Comparison of ENCODE assay signal across 8 cellular contexts in genomic region chr16:81798311-81799137, GRCh38. TPM values are rescaled to one million over a fixed set of nuclear protein-coding genes. Genes with fewer than 3 reads are reported as not detected.
DNase-seq lines count a peak whose midpoint lies in the region; ATAC-seq, FAIRE-seq and TF ChIP-seq lines count a peak whose summit lies in the region.

No MANE protein-coding gene starts in this region.

- ATAC-seq in HG02884 (IDR thresholded peaks at IDR 0.05; ENCODE audit: unreplicated experiment): peak; percentile 49
- ATAC-seq in HepG2: peak; percentile 31; the same call in 1 of the 3 replicates

- CTCF ChIA-PET in mammary epithelial cell (lab: Charles Lee; ENCODE audit: low non-redundant PET): no interaction called here
- CTCF ChIA-PET in HepG2 (lab: Yijun Ruan, JAX; ENCODE audit: low intra/inter-chr PET ratio, low total read pairs): no interaction called here

- H3K36me3 ChIP-seq in breast epithelium: no peaks in the 10 kb centered on the region
- H3K36me3 ChIP-seq in mammary epithelial cell (ENCODE audit: insufficient read depth, low read length): no peaks in the 10 kb centered on the region
- H3K36me3 ChIP-seq in OCI-LY3 (replicated peaks; ENCODE audit: low read depth, low read length): peaks cover 39% of the 10 kb centered on the region
- no peaks in the 10 kb centered on the region for H3K36me3 ChIP-seq in HepG2 (replicated peaks in 1 of 2; ENCODE audit: control insufficient read depth in 1 of 2, insufficient read depth in 2 of 2, low read length in 2 of 2)
- no peaks in the 10 kb centered on the region for H3K36me3 ChIP-seq in WERI-Rb-1

- no peak for TF ChIP-seq RAD21 in HepG2 (CRISPR knock-in tag; IDR thresholded peaks at IDR 0.05)

- TF ChIP-seq EP300 in HepG2 (IDR thresholded peaks at IDR 0.05; ENCODE audit: low read depth in 2 of 2, low read length in 2 of 2): no peak
- no peak for TF ChIP-seq EP300 in HepG2 (CRISPR knock-in tag; IDR thresholded peaks at IDR 0.05; ENCODE audit: borderline replicate concordance)

- TF ChIP-seq CTCF in breast epithelium (IDR thresholded peaks at IDR 0.05) (no peak), mammary epithelial cell (conservative IDR thresholded peaks at IDR 0.05 in 1 of 2, IDR thresholded peaks at IDR 0.05 in 1 of 2; ENCODE audit: extremely low read depth in 1 of 2, insufficient read depth in 1 of 2, low read depth in 1 of 2, low read length in 2 of 2) (no peak), OCI-LY3 (IDR thresholded peaks at IDR 0.05; ENCODE audit: low read depth, low read length) (peak; percentile 32), HepG2 (CRISPR knock-in tag; IDR thresholded peaks at IDR 0.05) (no peak), WERI-Rb-1 (IDR thresholded peaks at IDR 0.05; ENCODE audit: low read depth, low read length) (no peak)

- no peak for FAIRE-seq in HepG2 (lab: Jason Lieb, UNC)

- BruUV-seq in mammary epithelial cell (replicated peaks; lab: Mats Ljungman, UMichigan): no TSS peak
- BruUV-seq in HepG2 (replicated peaks; lab: Mats Ljungman, UMichigan): no TSS peak

- no peaks in the 10 kb centered on the region for H3K4me1 ChIP-seq in breast epithelium
- peaks cover 16% of the 10 kb centered on the region for H3K4me1 ChIP-seq in mammary epithelial cell (ENCODE audit: insufficient read depth, low read length)
- H3K4me1 ChIP-seq in OCI-LY3 (ENCODE audit: low read length): peaks cover 60% of the 10 kb centered on the region
- no peaks in the 10 kb centered on the region for H3K4me1 ChIP-seq in HepG2 (ENCODE audit: insufficient read depth, low read length)

- H3K4me2 ChIP-seq in mammary epithelial cell (ENCODE audit: insufficient read depth, low read depth, low read length) (no peak overlapping the region), OCI-LY3 (ENCODE audit: low read length) (peak overlapping the region; percentile 86), HepG2 (ENCODE audit: low read depth, low read length) (no peak overlapping the region)

- no peaks in the 10 kb centered on the region for H4K20me1 ChIP-seq in mammary epithelial cell (ENCODE audit: insufficient read depth, low read length)
- H4K20me1 ChIP-seq in OCI-LY3 (ENCODE audit: insufficient read depth, low read length): peaks cover 20% of the 10 kb centered on the region
- no peaks in the 10 kb centered on the region for H4K20me1 ChIP-seq in HepG2 (ENCODE audit: insufficient read depth, low read length)

- no peak for DNase-seq in breast epithelium (ENCODE audit: low spot score in 2 of 2)
- DNase-seq in mammary epithelial cell: no peak
- DNase-seq in HepG2 (ENCODE audit: low spot score): no peak
- DNase-seq in DMS153 treated with DMSO at 0.1 percent for 48 hours (lab: John Stamatoyannopoulos, UW; ENCODE audit: unreplicated experiment): no peak
- DNase-seq in HuH-7 (ENCODE audit: low spot score): no peak
- no peak for DNase-seq in WERI-Rb-1

- H3K9me3 ChIP-seq in breast epithelium (no peaks in the 10 kb centered on the region), mammary epithelial cell (replicated peaks; ENCODE audit: insufficient read depth, low read length) (no peaks in the 10 kb centered on the region), OCI-LY3 (ENCODE audit: insufficient read depth, low read length) (no peaks in the 10 kb centered on the region), HepG2 (ENCODE audit: low read length) (no peaks in the 10 kb centered on the region), WERI-Rb-1 (ENCODE audit: severe bottlenecking) (no peaks in the 10 kb centered on the region)

- H2AFZ ChIP-seq in mammary epithelial cell (ENCODE audit: low read depth, low read length) (no peak overlapping the region), OCI-LY3 (ENCODE audit: low read depth, low read length) (no peak overlapping the region), HepG2 (ENCODE audit: low read length) (no peak overlapping the region)

- H3K27me3 ChIP-seq in breast epithelium (no peaks in the 10 kb centered on the region), mammary epithelial cell (ENCODE audit: insufficient read depth, low read length) (no peaks in the 10 kb centered on the region), OCI-LY3 (ENCODE audit: low read depth, low read length) (no peaks in the 10 kb centered on the region), HepG2 (ENCODE audit: control insufficient read depth in 1 of 2, insufficient read depth in 2 of 2, low read length in 2 of 2) (peaks cover 0 to 12% of the 10 kb centered on the region in 2 experiments; a peak in 2 of 5 replicates), WERI-Rb-1 (ENCODE audit: insufficient read depth, low read depth, severe bottlenecking) (no peaks in the 10 kb centered on the region)

- dilution Hi-C loops in mammary epithelial cell (cut with HindIII; ENCODE audit: low sequenced_read_pairs): no loop called here

- TF ChIP-seq POLR2A in breast epithelium (IDR thresholded peaks at IDR 0.05) (no peak), HepG2 (IDR thresholded peaks at IDR 0.05; ENCODE audit: insufficient read depth in 1 of 2, low read depth in 2 of 2, low read length in 2 of 2) (no peak)

- POLR2A ChIA-PET in HepG2 (lab: Yijun Ruan, JAX): no interaction called here

- peak overlapping the region; percentile 62 to 70 for H3K27ac ChIP-seq in breast epithelium
- H3K27ac ChIP-seq in mammary epithelial cell (ENCODE audit: insufficient read depth, low read depth, low read length): no peak overlapping the region
- H3K27ac ChIP-seq in OCI-LY3 (ENCODE audit: low read length): peak overlapping the region; percentile 100
- no peak overlapping the region for H3K27ac ChIP-seq in HepG2 (ENCODE audit: extremely low read length, insufficient read depth, low read length)
- no peak overlapping the region for H3K27ac ChIP-seq in WERI-Rb-1

- intact Hi-C loops in breast epithelium (cut with DNase I; ENCODE audit: low total_unique reads) (no loop called here), mammary epithelial cell (cut with micrococcal nuclease) (no loop called here), HepG2 (cut with micrococcal nuclease; ENCODE audit: unreplicated experiment) (no loop called here)

- WGBS in mammary epithelial cell (ENCODE audit: low coverage, missing lambda C conversion rate): 54% methylated on average over 12 of the region's 14 CpGs
- 47% methylated on average over 14 of the region's 14 CpGs for WGBS in HepG2 (ENCODE audit: low lambda C conversion rate)

- H3K4me3 ChIP-seq in breast epithelium (no peak overlapping the region), mammary epithelial cell (replicated peaks in 1 of 3; ENCODE audit: insufficient read depth in 1 of 3, low read depth in 2 of 3, low read length in 3 of 3) (no peak overlapping the region), OCI-LY3 (ENCODE audit: low read length) (peak overlapping the region; percentile 65), HepG2 (replicated peaks in 1 of 3; ENCODE audit: insufficient read depth in 1 of 3, low read depth in 2 of 3, low read length in 3 of 3) (no peak overlapping the region), WERI-Rb-1 (ENCODE audit: low read depth, low read length) (no peak overlapping the region)

- in situ Hi-C loops in mammary epithelial cell (cut with MboI; ENCODE audit: low sequenced_read_pairs in 2 of 2) (no loop called here), HepG2 (cut with HindIII; ENCODE audit: extremely low pct_ligation_motif_present, low pct_unique_long_range_greater_than_20kb) (no loop called here)

- H3K79me2 ChIP-seq in mammary epithelial cell (ENCODE audit: insufficient read depth, low read length) (no peaks in the 10 kb centered on the region), OCI-LY3 (ENCODE audit: low read length) (peaks cover 86% of the 10 kb centered on the region), HepG2 (ENCODE audit: insufficient read depth, low read length) (no peaks in the 10 kb centered on the region)

- H3K9ac ChIP-seq in mammary epithelial cell (ENCODE audit: insufficient read depth, low read length) (no peak overlapping the region), OCI-LY3 (ENCODE audit: low read length) (peak overlapping the region; percentile 77), HepG2 (ENCODE audit: insufficient read depth, low read depth, low read length) (no peak overlapping the region)

TF ChIP-seq in HepG2, 621 proteins besides CTCF, POLR2A, EP300 and RAD21 (continues in another document):
- TF ChIP-seq ELF3 (CRISPR knock-in tag; IDR thresholded peaks at IDR 0.05): no peak

RNA-seq across cellular contexts. Expression of gene PLCG2, which starts 19.4 kb away (rescaled TPM):
- total RNA-seq in breast epithelium (10 to 100 TPM; 14.6 to 24.6 (median 24.3) TPM), mammary epithelial cell (1 to 10 TPM; 6.9 to 8.2 TPM), HepG2 (2016; rRNA removed; fragmentation: Illumina TruSeq; extraction: Trizol) (0.13 TPM in 1 of 2 replicates, not detected in the other)
- polyA plus RNA-seq in mammary epithelial cell (2.5 TPM), HepG2 (2011; rRNA removed) (0.18 and 0.63 TPM in 2 replicates)
- 15.7 TPM for polyA minus RNA-seq in mammary epithelial cell
- under 0.01 TPM in 1 of 2 replicates, not detected in the other for total RNA-seq in HepG2 (2016; cell fraction: cytosol; rRNA removed; fragmentation: Illumina TruSeq; extraction: Trizol; ENCODE audit: low read depth)
- 0.06 TPM in 1 of 2 replicates, not detected in the other for total RNA-seq in HepG2 (2016; cell fraction: insoluble cytoplasmic fraction; rRNA removed; fragmentation: Illumina TruSeq; extraction: Trizol)
- not detected in 2 replicates for total RNA-seq in HepG2 (2016; cell fraction: membrane; rRNA removed; fragmentation: Illumina TruSeq; extraction: Trizol)
- not detected in 2 replicates for total RNA-seq in HepG2 (2016; cell fraction: nucleus; rRNA removed; fragmentation: Illumina TruSeq; extraction: Trizol)
- 0.31 and 0.46 TPM in 2 replicates for polyA plus RNA-seq in HepG2 (2011; cell fraction: cytosol; rRNA removed)
- 1.1 and 2.2 TPM in 2 replicates for polyA plus RNA-seq in HepG2 (2011; cell fraction: nucleus; rRNA removed)
- 1.6 and 2.5 TPM in 2 replicates for polyA plus RNA-seq in HepG2 (2012)
- polyA plus RNA-seq in HepG2 (2016; cell fraction: cytosol; fragmentation: Illumina TruSeq; extraction: Trizol; ENCODE audit: low read depth): not detected in 2 replicates
- polyA plus RNA-seq in HepG2 (2016; cell fraction: insoluble cytoplasmic fraction; fragmentation: Illumina TruSeq; extraction: Trizol; ENCODE audit: low read depth): not detected in 2 replicates
- not detected in 2 replicates for polyA plus RNA-seq in HepG2 (2016; cell fraction: membrane; fragmentation: Illumina TruSeq; extraction: Trizol; ENCODE audit: low read depth)
- polyA plus RNA-seq in HepG2 (2016; cell fraction: nucleus; fragmentation: Illumina TruSeq; extraction: Trizol; ENCODE audit: insufficient read depth, low read depth): not detected in 2 replicates
- 4.0 and 7.0 TPM in 2 replicates for polyA minus RNA-seq in HepG2 (2011; rRNA and poly(A)+ RNA removed; ENCODE audit: low replicate concordance)
- polyA minus RNA-seq in HepG2 (2011; cell fraction: cytosol; rRNA and poly(A)+ RNA removed): not detected in 2 replicates
- 1.1 and 2.3 TPM in 2 replicates for polyA minus RNA-seq in HepG2 (2011; cell fraction: nucleus; rRNA and poly(A)+ RNA removed)

Comparison
In these comparisons a context has a peak if more than half of its experiments do, and no peak if none do; other contexts are left out.
1. H3K27ac ChIP-seq: peak in breast epithelium (2 of 2) and OCI-LY3 (single experiment); none in mammary epithelial cell (single experiment), HepG2 (single experiment) and WERI-Rb-1 (single experiment).